17 cellular contexts compared by ENCODE assay signal in genomic region chr1:162719678-162720077, GRCh38.
DNase-seq lines count a peak whose midpoint lies in the region; ATAC-seq and TF ChIP-seq lines count a peak whose summit lies in the region.
"Had no signal": no experiment of that assay in that cellular context is flagged by ENCODE, and none has a peak within 500 bp of the region (broad histone marks: within the 10 kb centered on the region; RNA-seq: fewer than 3 reads in every experiment).

No MANE protein-coding gene starts in this region.

- no peak for TF ChIP-seq POLR2A in transverse colon (IDR thresholded peaks at IDR 0.05)
- TF ChIP-seq POLR2A in spleen (IDR thresholded peaks at IDR 0.05) = no peak

- TF ChIP-seq CTCF in transverse colon (IDR thresholded peaks at IDR 0.05) = no peak
- no peak for TF ChIP-seq CTCF in spleen (IDR thresholded peaks at IDR 0.05 in 8 of 11, conservative IDR thresholded peaks at IDR 0.05 in 3 of 11)

- H3K4me1 ChIP-seq in transverse colon (peaks cover 0 to 7% (median 2%) of the 10 kb centered on the region in 4 donors), spleen (no peaks in the 10 kb centered on the region)

- DNase-seq in amniotic epithelial cell (ENCODE audit: low read depth) = peak; percentile 39
- no peak for DNase-seq in left lobe of liver (ENCODE audit: low spot score)
- DNase-seq in transverse colon = no peak
- DNase-seq in activated CD8-positive, alpha-beta memory T cell treated with anti-CD3 and anti-CD28 coated beads, Interleukin-2, amount 50 U/mL, for 4 hours = no peak
- DNase-seq in spleen = no peak
- no peak for DNase-seq in RKO (ENCODE audit: low spot score)
- DNase-seq: C1 segment of cervical spinal cord; Calu3; CD4-positive, alpha-beta memory T cell; COR-L47; DMS53; DMS79 treated with DMSO at 0.1 percent for 48 hours; GF-D8; H9 had no signal

- WGBS in transverse colon (ENCODE audit: low coverage in 1 of 2), 2 donors = 45 to 64% methylated on average over 1 of the region's 1 CpG
- 53 to 77% (median 75%) methylated on average over 1 of the region's 1 CpG for WGBS in spleen, 5 donors

- ATAC-seq in esophagus mucosa (peak; percentile 42), left lobe of liver (peak; percentile 90)
- ATAC-seq: GM23338, HCT116 had no signal

- in situ Hi-C loops in transverse colon (cut with MboI; ENCODE audit: low pct_ligation_motif_present in 1 of 4, low pct_unique_long_range_greater_than_20kb in 1 of 4, low sequenced_read_pairs in 3 of 4) = no loop called here

- no peaks in the 10 kb centered on the region for H3K27me3 ChIP-seq in transverse colon
- H3K27me3 ChIP-seq in spleen (replicated peaks in 1 of 7) = no peaks in the 10 kb centered on the region

- H3K9me3 ChIP-seq in transverse colon (no peaks in the 10 kb centered on the region), spleen (no peaks in the 10 kb centered on the region)

- TF ChIP-seq EP300 in transverse colon (IDR thresholded peaks at IDR 0.05; ENCODE audit: low read depth) = peak; percentile 74

- H3K4me3 ChIP-seq in transverse colon (no peak overlapping the region), spleen (no peak overlapping the region)
- H3K4me3 ChIP-seq: GM23338 had no signal

- H3K27ac ChIP-seq in transverse colon = peak overlapping the region in 3 of 4 donors; percentile 5 to 62 (median 18)
- H3K27ac ChIP-seq in spleen = no peak overlapping the region

- H3K36me3 ChIP-seq in transverse colon (no peaks in the 10 kb centered on the region), spleen (no peaks in the 10 kb centered on the region)

- intact Hi-C loops in transverse colon (cut with DNase I; ENCODE audit: low total_unique reads) = no loop called here
- intact Hi-C loops in spleen (cut with DNase I; ENCODE audit: low total_unique reads) = no loop called here

Comparison
In these comparisons a context has a peak if more than half of its experiments do, and no peak if none do; other contexts are left out.
1. H3K27ac ChIP-seq: peak in transverse colon (3 of 4); none in spleen (0 of 8).